9 cellular contexts compared by ENCODE assay signal in genomic region chr13:27826379-27827353, GRCh38. TPM values are rescaled to one million over a fixed set of nuclear protein-coding genes. Genes with fewer than 3 reads are reported as not detected.
DNase-seq lines count a peak whose midpoint lies in the region; ATAC-seq, FAIRE-seq and TF ChIP-seq lines count a peak whose summit lies in the region.
"Had no signal": no experiment of that assay in that cellular context is flagged by ENCODE, and none has a peak within 500 bp of the region (broad histone marks: within the 10 kb centered on the region; RNA-seq: fewer than 3 reads in every experiment).

No MANE protein-coding gene starts in this region.

- no peak for ATAC-seq in HG02870 (IDR thresholded peaks at IDR 0.05; ENCODE audit: unreplicated experiment)

- no peak overlapping the region for H4K91ac ChIP-seq in H1 (replicated peaks; ENCODE audit: insufficient read length, low read length)

- DNase-seq in Caco-2 (peak; percentile 89 to 91), HL-60 (ENCODE audit: low read depth in 1 of 2, low spot score in 1 of 2) (peak; percentile 47 to 87), NCI-H82 treated with DMSO at 0.1 percent for 48 hours (lab: John Stamatoyannopoulos, UW; ENCODE audit: unreplicated experiment) (peak; percentile 57), H1 (ENCODE audit: low read depth in 1 of 2, low spot score in 2 of 2) (peak; percentile 78 to 99), mesenteric fat pad (ENCODE audit: low spot score) (peak; percentile 94)
- DNase-seq in activated CD8-positive, alpha-beta memory T cell treated with anti-CD3 and anti-CD28 coated beads for 24 hours: peak; percentile 88
- peak; percentile 21 for DNase-seq in stimulated activated CD8-positive, alpha-beta memory T cell treated with anti-CD3 and anti-CD28 coated beads, Interleukin-12 subunit alpha, Interleukin-12 subunit beta, amount 100 ng/mL, for 4 hours (ENCODE audit: low read depth)

- no peak overlapping the region for H4K8ac ChIP-seq in H1 (ENCODE audit: extremely low read depth, insufficient read depth, low read length)

- peaks cover 2 to 5% of the 10 kb centered on the region in 2 experiments for H4K20me1 ChIP-seq in H1 (replicated peaks in 1 of 2; ENCODE audit: control insufficient read depth in 1 of 2, insufficient read depth in 2 of 2, low read length in 2 of 2)

- POLR2A ChIA-PET in Caco-2 (lab: Charles Lee) (interaction anchor here (1.0 to 1.2 kb wide), 3 partner anchors 127 to 157 kb away, joined by 3 to 4 read pairs (median 4); no protein-coding TSS in a partner anchor), H1 (lab: Charles Lee; ENCODE audit: partially characterized antibody) (interaction anchor here (1.3 to 1.4 kb wide), 3 partner anchors 134 to 206 kb away, joined by 3 to 4 read pairs (median 3); partner anchors contain the start of gene LNX2)

- H3K79me1 ChIP-seq in H1 (ENCODE audit: low read depth, low read length): no peaks in the 10 kb centered on the region

- H2BK20ac ChIP-seq in H1 (ENCODE audit: low read length): no peak overlapping the region

- H3K36me3 Mint-ChIP-seq in Caco-2 (ENCODE audit: insufficient read depth, unreplicated experiment): no peaks in the 10 kb centered on the region
- H3K36me3 Mint-ChIP-seq: activated naive CD4-positive, alpha-beta T cell treated with anti-CD3 and anti-CD28 coated beads, Interleukin-2, amount 50 U/mL, for 24 hours had no signal

- H3K27me3 Mint-ChIP-seq in Caco-2 (ENCODE audit: insufficient read depth, unreplicated experiment): peaks cover 22% of the 10 kb centered on the region

- no peak overlapping the region for H4K5ac ChIP-seq in H1 (ENCODE audit: insufficient read length, low read depth, low read length)

- no peak for TF ChIP-seq POLR2A in H1 (IDR thresholded peaks at IDR 0.05; ENCODE audit: control extremely low read depth in 1 of 2, low read depth in 2 of 2, low read length in 2 of 2)

- no peaks in the 10 kb centered on the region for H3K36me3 ChIP-seq in Caco-2 (ENCODE audit: control insufficient read depth, insufficient read depth, low read length)
- no peaks in the 10 kb centered on the region for H3K36me3 ChIP-seq in H1 (ENCODE audit: control insufficient read depth in 2 of 4, insufficient read depth in 4 of 4, low read length in 3 of 4)

- H2AK5ac ChIP-seq in H1 (ENCODE audit: low read depth, low read length): no peak overlapping the region

- TF ChIP-seq CTCF in Caco-2 (IDR thresholded peaks at IDR 0.05; ENCODE audit: insufficient read depth in 1 of 2, low read depth in 1 of 2, low read length in 1 of 2, severe bottlenecking in 1 of 2, unreplicated experiment in 1 of 2) (peak; percentile 94), HL-60 (IDR thresholded peaks at IDR 0.05; ENCODE audit: insufficient read depth, low read length) (peak; percentile 71), H1 (IDR thresholded peaks at IDR 0.05; ENCODE audit: control extremely low read depth in 1 of 3, insufficient read depth in 1 of 3, low read depth in 1 of 3, low read length in 3 of 3) (peak; percentile 77 to 96 (median 95))

- no peak overlapping the region; the same call in 1 of the 2 replicates for H2BK12ac ChIP-seq in H1 (ENCODE audit: low read depth, low read length)

- H3K27ac ChIP-seq in HL-60 (replicated peaks) (no peak overlapping the region), H1 (ENCODE audit: low read depth, low read length) (no peak overlapping the region)

- H3K4ac ChIP-seq in H1 (replicated peaks; ENCODE audit: insufficient read length, low read depth, low read length): no peak overlapping the region

- H3K4me1 Mint-ChIP-seq in Caco-2 (ENCODE audit: low read depth, unreplicated experiment): peaks cover 7% of the 10 kb centered on the region

- H3K27me3 ChIP-seq in Caco-2 (replicated peaks; ENCODE audit: control insufficient read depth, insufficient read depth, low read length) (peaks cover under 1% of the 10 kb centered on the region; the same call in 1 of the 2 replicates), HL-60 (ENCODE audit: insufficient read depth, poor library complexity, severe bottlenecking) (peaks cover 43% of the 10 kb centered on the region), H1 (replicated peaks in 1 of 4; ENCODE audit: control insufficient read depth in 3 of 4, extremely low read depth in 1 of 4, insufficient read depth in 3 of 4, low read length in 3 of 4) (peaks cover 47 to 91% (median 78%) of the 10 kb centered on the region in 4 experiments)

- H2BK15ac ChIP-seq in H1 (ENCODE audit: low read length): no peak overlapping the region

- TF ChIP-seq RAD21 in H1 (IDR thresholded peaks at IDR 0.05 in 1 of 2, conservative IDR thresholded peaks at IDR 0.05 in 1 of 2; ENCODE audit: low read depth in 2 of 2, low read length in 2 of 2): peak; percentile 94 to 96

- CTCF ChIA-PET in Caco-2 (lab: Charles Lee) (interaction anchor here (0.6 to 4.7 kb wide), 72 partner anchors 9 to 883 kb away, joined by 3 to 109 read pairs (median 5); partner anchors contain the start of genes CDX2, MTIF3, PDX1 and URAD), H1 (lab: Charles Lee; ENCODE audit: partially characterized antibody) (interaction anchor here (0.5 to 14.6 kb wide), 116 partner anchors 10 to 880 kb away, joined by 3 to 345 read pairs (median 5); partner anchors contain the start of genes CDX2, GSX1, GTF3A and LNX2)

- no peaks in the 10 kb centered on the region for H3K23me2 ChIP-seq in H1 (ENCODE audit: low read depth, low read length)

- no TSS peak for BruUV-seq in Caco-2 (replicated peaks; lab: Mats Ljungman, UMichigan)

- H3K79me2 ChIP-seq in H1 (ENCODE audit: control insufficient read depth in 1 of 2, insufficient read depth in 2 of 2, low read length in 2 of 2): no peaks in the 10 kb centered on the region

- H3K27ac Mint-ChIP-seq in Caco-2 (ENCODE audit: unreplicated experiment): no peak overlapping the region
- H3K27ac Mint-ChIP-seq: activated naive CD4-positive, alpha-beta T cell treated with anti-CD3 and anti-CD28 coated beads, Interleukin-2, amount 50 U/mL, for 24 hours had no signal

- H3K4me3 ChIP-seq in Caco-2 (ENCODE audit: low read depth, low read length): peak overlapping the region; percentile 27
- no peak overlapping the region; the same call in 1 of the 2 replicates for H3K4me3 ChIP-seq in HL-60 (replicated peaks; ENCODE audit: insufficient read depth, low read length)
- H3K4me3 ChIP-seq in H1 (ENCODE audit: extremely low read depth in 1 of 4, insufficient read depth in 2 of 4, low read depth in 3 of 4, low read length in 4 of 4): peak overlapping the region in 3 of 4 experiments; percentile 31 to 52 (median 40); a peak in 4 of 8 replicates

- no peak overlapping the region for H2BK120ac ChIP-seq in H1 (replicated peaks; ENCODE audit: low read depth, low read length)

- no peak overlapping the region for H3K56ac ChIP-seq in H1 (replicated peaks; ENCODE audit: insufficient read length, low read depth, low read length)

- no peak overlapping the region for H2AFZ ChIP-seq in H1 (ENCODE audit: low read length)

- no peak overlapping the region for H3K14ac ChIP-seq in H1 (ENCODE audit: insufficient read length)

- H3K4me1 ChIP-seq in Caco-2 (0 out of 2 replicates have a peak, but pooled peaks cover 6% of the 10 kb centered on the region), H1 (replicated peaks in 1 of 4; ENCODE audit: control insufficient read depth in 3 of 4, insufficient read depth in 4 of 4, low read length in 3 of 4) (peaks cover 7 to 19% (median 11%) of the 10 kb centered on the region in 4 experiments; a peak in 6 of 7 replicates)

- no peak for TF ChIP-seq EP300 in H1 (IDR thresholded peaks at IDR 0.05; ENCODE audit: borderline replicate concordance in 1 of 2, low read depth in 2 of 2, low read length in 2 of 2)

- no peaks in the 10 kb centered on the region for H3K9me3 ChIP-seq in Caco-2
- no peaks in the 10 kb centered on the region for H3K9me3 ChIP-seq in H1 (ENCODE audit: insufficient read depth in 2 of 2, low read depth in 1 of 2, low read length in 1 of 2)

- no peak overlapping the region for H3K9ac ChIP-seq in H1 (replicated peaks in 1 of 4; ENCODE audit: extremely low read depth in 1 of 4, low read depth in 3 of 4, low read length in 3 of 4)

- no peak overlapping the region for H3K18ac ChIP-seq in H1 (ENCODE audit: extremely low read depth, low read length)

- peak overlapping the region; percentile 70 for H3K4me3 Mint-ChIP-seq in Caco-2 (ENCODE audit: unreplicated experiment)
- H3K4me3 Mint-ChIP-seq: activated naive CD4-positive, alpha-beta T cell treated with anti-CD3 and anti-CD28 coated beads, Interleukin-2, amount 50 U/mL, for 24 hours had no signal

- intact Hi-C loops in Caco-2 (cut with micrococcal nuclease; ENCODE audit: unreplicated experiment): loop anchor here (1.0 to 5.0 kb wide), 11 partner anchors 56 to 879 kb away; no protein-coding TSS in a partner anchor

- FAIRE-seq in H1 (lab: Jason Lieb, UNC): peak; percentile 84

- H3K4me2 ChIP-seq in H1 (ENCODE audit: insufficient read depth in 1 of 2, low read depth in 2 of 2, low read length in 2 of 2): peak overlapping the region; percentile 7 to 84; a peak in 3 of 4 replicates

- no peak overlapping the region for H3K23ac ChIP-seq in H1 (ENCODE audit: insufficient read length)

- no peak overlapping the region for H2BK5ac ChIP-seq in H1 (ENCODE audit: low read depth, low read length)

- no peaks in the 10 kb centered on the region for H3K9me3 Mint-ChIP-seq in Caco-2 (ENCODE audit: unreplicated experiment)
- H3K9me3 Mint-ChIP-seq: activated naive CD4-positive, alpha-beta T cell treated with anti-CD3 and anti-CD28 coated beads, Interleukin-2, amount 50 U/mL, for 24 hours had no signal

- WGBS in H1 (ENCODE audit: extremely low coverage in 1 of 2, insufficient coverage in 1 of 2, insufficient read length in 1 of 2, insufficient replicate concordance in 2 of 2, low coverage in 1 of 2, low lambda C conversion rate in 2 of 2, missing lambda C conversion rate in 1 of 2), 2 experiments: 22% methylated on average over 30 of the region's 30 CpGs; no CpG with 5 or more reads in 1 of the 2 experiments

TF ChIP-seq in H1, 55 proteins besides CTCF, POLR2A, EP300 and RAD21 (continues in another document):
- TF ChIP-seq CBX8 (IDR thresholded peaks at IDR 0.05; ENCODE audit: borderline replicate concordance, low read depth, low read length): no peak
- TF ChIP-seq YY1 (IDR thresholded peaks at IDR 0.05; ENCODE audit: low read depth, low read length): peak; percentile 47; the same call in 1 of the 2 replicates
- TF ChIP-seq ASH2L (IDR thresholded peaks at IDR 0.05; ENCODE audit: low read length): peak; percentile 52
- TF ChIP-seq TCF12 (IDR thresholded peaks at IDR 0.05; ENCODE audit: low read depth, low read length): 0 out of 2 replicates have a peak, but pooled peaks have one; percentile 7

RNA-seq across cellular contexts. Expression of gene GSX1, which starts 34.4 kb away (rescaled TPM):
- total RNA-seq in Caco-2 (2022) (not detected in 2 replicates), mesenteric fat pad (not detected)
- total RNA-seq in H1 (2021; fragmentation: NEBNext Ultra II Directional; extraction: Animal tissue kit (Norgen Biotek cat#: 25700)): not detected in 2 replicates
- 0.08 TPM in 1 of 2 replicates, not detected in the other for polyA plus RNA-seq in H1 (2011; rRNA removed)
- not detected for polyA plus RNA-seq in H1 (2011; cell fraction: cytosol; rRNA removed)
- not detected for polyA plus RNA-seq in H1 (2011; cell fraction: nucleus; rRNA removed)
- polyA plus RNA-seq in H1 (2012, experiment 1 of 2): not detected in 4 replicates
- not detected for polyA plus RNA-seq in H1 (2012, experiment 2 of 2)
- not detected for polyA plus RNA-seq in H1 (2013, experiment 1 of 2)
- not detected for polyA plus RNA-seq in H1 (2013, experiment 2 of 2)
- polyA minus RNA-seq in H1 (2011; rRNA and poly(A)+ RNA removed): not detected in 2 replicates
- polyA minus RNA-seq in H1 (2011; cell fraction: cytosol; rRNA and poly(A)+ RNA removed): not detected
- polyA minus RNA-seq in H1 (2011; cell fraction: nucleus; rRNA and poly(A)+ RNA removed): not detected

Comparison
In these comparisons a context has a peak if more than half of its experiments do, and no peak if none do; other contexts are left out.
1. DNase-seq: peak in every context shown above with its lines; median percentile 94 in mesenteric fat pad; 90 in Caco-2; 88 in H1; 88 in activated CD8-positive, alpha-beta memory T cell treated with anti-CD3 and anti-CD28 coated beads for 24 hours; 67 in HL-60; 57 in NCI-H82 treated with DMSO at 0.1 percent for 48 hours; 21 in stimulated activated CD8-positive, alpha-beta memory T cell treated with anti-CD3 and anti-CD28 coated beads, Interleukin-12 subunit alpha, Interleukin-12 subunit beta, amount 100 ng/mL, for 4 hours.